1 cellular context compared by ENCODE assay signal in the genomic region with DNA sequence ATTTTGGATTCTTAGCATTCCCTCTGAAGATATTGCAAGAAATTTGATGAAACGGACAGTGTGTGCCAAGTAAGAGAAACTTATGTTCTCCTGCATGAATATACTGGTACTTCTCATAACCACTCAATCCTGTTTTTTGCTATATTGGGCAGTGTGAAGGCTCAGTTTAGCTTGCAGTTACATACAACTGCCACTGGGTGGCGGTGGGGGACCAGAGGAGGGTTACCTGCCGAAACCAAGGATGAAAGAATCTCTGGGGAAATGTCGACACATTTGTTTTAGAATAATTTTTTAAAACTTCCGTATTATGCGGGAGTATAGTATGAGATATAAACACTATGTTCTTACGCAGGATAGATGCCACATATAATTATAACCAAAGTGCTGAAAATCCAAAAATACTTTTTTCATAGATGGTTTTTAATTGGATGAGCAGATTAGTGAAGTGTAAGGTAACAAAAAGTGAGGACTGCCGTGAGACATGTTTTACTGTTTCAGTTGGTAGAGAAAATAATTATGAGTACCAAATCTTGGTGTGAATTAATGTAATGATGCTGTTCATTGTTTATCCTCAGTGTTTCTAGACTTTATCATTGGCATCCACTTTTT.
TF ChIP-seq lines count a peak whose summit lies in the region.

No MANE protein-coding gene starts in this region.

TF ChIP-seq in K562, 482 proteins besides CTCF, POLR2A, EP300 and RAD21 (continued from another document):
- TF ChIP-seq, protein P1, sequence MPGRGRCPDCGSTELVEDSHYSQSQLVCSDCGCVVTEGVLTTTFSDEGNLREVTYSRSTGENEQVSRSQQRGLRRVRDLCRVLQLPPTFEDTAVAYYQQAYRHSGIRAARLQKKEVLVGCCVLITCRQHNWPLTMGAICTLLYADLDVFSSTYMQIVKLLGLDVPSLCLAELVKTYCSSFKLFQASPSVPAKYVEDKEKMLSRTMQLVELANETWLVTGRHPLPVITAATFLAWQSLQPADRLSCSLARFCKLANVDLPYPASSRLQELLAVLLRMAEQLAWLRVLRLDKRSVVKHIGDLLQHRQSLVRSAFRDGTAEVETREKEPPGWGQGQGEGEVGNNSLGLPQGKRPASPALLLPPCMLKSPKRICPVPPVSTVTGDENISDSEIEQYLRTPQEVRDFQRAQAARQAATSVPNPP (IDR thresholded peaks at IDR 0.05; ENCODE audit: borderline replicate concordance, insufficient read depth, insufficient read length) = no peak
- peak; percentile 79 for TF ChIP-seq SMC3 (conservative IDR thresholded peaks at IDR 0.05; ENCODE audit: insufficient read depth, low read depth, low read length)
- 0 out of 2 replicates have a peak, but pooled peaks have one; percentile 9 for TF ChIP-seq JUND (IDR thresholded peaks at IDR 0.05; ENCODE audit: borderline replicate concordance, low read depth, low read length)
- no peak for TF ChIP-seq JUND (tag; IDR thresholded peaks at IDR 0.05; ENCODE audit: borderline replicate concordance, low read depth, low read length)
- TF ChIP-seq, protein P2, sequence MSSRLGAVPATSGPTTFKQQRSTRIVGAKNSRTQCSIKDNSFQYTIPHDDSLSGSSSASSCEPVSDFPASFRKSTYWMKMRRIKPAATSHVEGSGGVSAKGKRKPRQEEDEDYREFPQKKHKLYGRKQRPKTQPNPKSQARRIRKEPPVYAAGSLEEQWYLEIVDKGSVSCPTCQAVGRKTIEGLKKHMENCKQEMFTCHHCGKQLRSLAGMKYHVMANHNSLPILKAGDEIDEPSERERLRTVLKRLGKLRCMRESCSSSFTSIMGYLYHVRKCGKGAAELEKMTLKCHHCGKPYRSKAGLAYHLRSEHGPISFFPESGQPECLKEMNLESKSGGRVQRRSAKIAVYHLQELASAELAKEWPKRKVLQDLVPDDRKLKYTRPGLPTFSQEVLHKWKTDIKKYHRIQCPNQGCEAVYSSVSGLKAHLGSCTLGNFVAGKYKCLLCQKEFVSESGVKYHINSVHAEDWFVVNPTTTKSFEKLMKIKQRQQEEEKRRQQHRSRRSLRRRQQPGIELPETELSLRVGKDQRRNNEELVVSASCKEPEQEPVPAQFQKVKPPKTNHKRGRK (tag; IDR thresholded peaks at IDR 0.05) = peak; percentile 20; the same call in 1 of the 2 replicates
- 0 out of 2 replicates have a peak, but pooled peaks have one; percentile 14 for TF ChIP-seq CC2D1A (IDR thresholded peaks at IDR 0.05)
- TF ChIP-seq DNMT1 (IDR thresholded peaks at IDR 0.05) = no peak
- peak; percentile 28; the same call in 1 of the 2 replicates for TF ChIP-seq ARID2 (IDR thresholded peaks at IDR 0.05)
- TF ChIP-seq, protein P3, sequence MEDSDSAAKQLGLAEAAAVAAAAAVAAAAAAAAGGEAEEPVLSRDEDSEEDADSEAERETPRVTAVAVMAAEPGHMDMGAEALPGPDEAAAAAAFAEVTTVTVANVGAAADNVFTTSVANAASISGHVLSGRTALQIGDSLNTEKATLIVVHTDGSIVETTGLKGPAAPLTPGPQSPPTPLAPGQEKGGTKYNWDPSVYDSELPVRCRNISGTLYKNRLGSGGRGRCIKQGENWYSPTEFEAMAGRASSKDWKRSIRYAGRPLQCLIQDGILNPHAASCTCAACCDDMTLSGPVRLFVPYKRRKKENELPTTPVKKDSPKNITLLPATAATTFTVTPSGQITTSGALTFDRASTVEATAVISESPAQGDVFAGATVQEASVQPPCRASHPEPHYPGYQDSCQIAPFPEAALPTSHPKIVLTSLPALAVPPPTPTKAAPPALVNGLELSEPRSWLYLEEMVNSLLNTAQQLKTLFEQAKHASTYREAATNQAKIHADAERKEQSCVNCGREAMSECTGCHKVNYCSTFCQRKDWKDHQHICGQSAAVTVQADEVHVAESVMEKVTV (CRISPR knock-in tag; IDR thresholded peaks at IDR 0.05) = peak; percentile 70
